In genomic region chr4:86117781-86118302, GRCh38 we compare ENCODE assay signal across 17 cellular contexts.
A peak's percentile ranks its signal among the peaks of the same experiment; 100 is the strongest.
DNase-seq lines count a peak whose midpoint lies in the region; ATAC-seq, FAIRE-seq and TF ChIP-seq lines count a peak whose summit lies in the region.
"Had no signal": no experiment of that assay in that cellular context is flagged by ENCODE, and none has a peak within 500 bp of the region (broad histone marks: within the 10 kb centered on the region; RNA-seq: fewer than 3 reads in every experiment).

No MANE protein-coding gene starts in this region.

- CTCF ChIA-PET in A549 (lab: Yijun Ruan, JAX) = interaction anchor here (1.1 kb wide), 1 partner anchor 9 kb away, joined by 4 read pairs; no protein-coding TSS in a partner anchor

- no peak for FAIRE-seq in A549 (lab: Jason Lieb, UNC)

- no peaks in the 10 kb centered on the region for H3K9me3 ChIP-seq in A549
- H3K9me3 ChIP-seq in hepatocyte (ENCODE audit: low read depth) = no peaks in the 10 kb centered on the region

- TF ChIP-seq RAD21 in A549 (conservative IDR thresholded peaks at IDR 0.05 in 1 of 2, IDR thresholded peaks at IDR 0.05 in 1 of 2) = no peak

- 10% methylated on average over 2 of the region's 2 CpGs for WGBS in A549 (ENCODE audit: missing lambda C conversion rate)
- 68% methylated on average over 2 of the region's 2 CpGs for WGBS in hepatocyte (ENCODE audit: low lambda C conversion rate, missing lambda C conversion rate)

- H3K79me2 ChIP-seq in hepatocyte = no peaks in the 10 kb centered on the region

- H3K4me3 ChIP-seq in A549 = no peak overlapping the region
- no peak overlapping the region for H3K4me3 ChIP-seq in hepatocyte
- H3K4me3 ChIP-seq: SK-N-MC had no signal

- TF ChIP-seq CTCF in A549 (IDR thresholded peaks at IDR 0.05) (no peak), hepatocyte (IDR thresholded peaks at IDR 0.05; ENCODE audit: poor library complexity) (no peak)

- H3K27ac Mint-ChIP-seq in activated naive CD4-positive, alpha-beta T cell treated with anti-CD3 and anti-CD28 coated beads, Interleukin-2, amount 50 U/mL, for 72 hours = no peak overlapping the region
- H3K27ac Mint-ChIP-seq: activated T-cell treated with anti-CD3 and anti-CD28 coated beads, Interleukin-2, amount 50 U/mL, for 24 hours; stimulated activated naive B cell treated with anti-CD40 and anti-IgM and Interleukin-4, amounts not matched to agents 10 μg/mL and 1 μg/mL and 100 μg/mL, for 72 hours had no signal

- peak in 1 of 2 experiments; percentile 41; a peak in 1 of 5 replicates for TF ChIP-seq EP300 in A549 (IDR thresholded peaks at IDR 0.05)

- peaks cover 5 to 6% of the 10 kb centered on the region in 2 donors for H3K9me3 Mint-ChIP-seq in activated naive CD4-positive, alpha-beta T cell treated with anti-CD3 and anti-CD28 coated beads, Interleukin-2, amount 50 U/mL, for 72 hours

- H3K36me3 Mint-ChIP-seq in activated naive CD4-positive, alpha-beta T cell treated with anti-CD3 and anti-CD28 coated beads, Interleukin-2, amount 50 U/mL, for 72 hours = no peaks in the 10 kb centered on the region
- H3K36me3 Mint-ChIP-seq: stimulated activated naive B cell treated with anti-CD40 and anti-IgM and Interleukin-4, amounts not matched to agents 10 μg/mL and 1 μg/mL and 100 μg/mL, for 72 hours had no signal

- ATAC-seq in A549 (peak; percentile 80 to 97), HG02981 (IDR thresholded peaks at IDR 0.05; ENCODE audit: unreplicated experiment) (no peak), GM19397 (IDR thresholded peaks at IDR 0.05; ENCODE audit: unreplicated experiment) (no peak)
- ATAC-seq in activated naive CD4-positive, alpha-beta T cell treated with anti-CD3 and anti-CD28 coated beads, Interleukin-2, amount 50 U/mL, for 72 hours = no peak
- ATAC-seq: stimulated activated naive B cell treated with anti-CD40 and anti-IgM and Interleukin-4, amounts not matched to agents 10 μg/mL and 1 μg/mL and 100 μg/mL, for 72 hours had no signal

- peak overlapping the region; percentile 56; a peak in 5 of 6 replicates for H3K27ac ChIP-seq in A549
- H3K27ac ChIP-seq in hepatocyte = no peak overlapping the region
- H3K27ac ChIP-seq: SK-N-MC had no signal

- POLR2A ChIA-PET in A549 (lab: Yijun Ruan, JAX) = no interaction called here

- no peaks in the 10 kb centered on the region for H3K9me2 ChIP-seq in hepatocyte (replicated peaks; ENCODE audit: insufficient read depth)

- no peaks in the 10 kb centered on the region for H4K20me1 ChIP-seq in hepatocyte (ENCODE audit: insufficient read depth, poor library complexity, severe bottlenecking)

- no peak overlapping the region for H2AFZ ChIP-seq in hepatocyte

- TF ChIP-seq POLR2A in A549 (IDR thresholded peaks at IDR 0.05; ENCODE audit: low read length) = no peak

- DNase-seq in A549 (ENCODE audit: low read depth in 1 of 2, low spot score in 1 of 2) = peak in 1 of 2 experiments; percentile 67
- DNase-seq in GOT3 (lab: John Stamatoyannopoulos, UW) = peak; percentile 12
- DNase-seq in astrocyte of the hippocampus (ENCODE audit: low read depth, low spot score) = peak; percentile 89
- peak; percentile 7 for DNase-seq in hepatocyte (ENCODE audit: low spot score)
- no peak for DNase-seq in DMS153 (lab: John Stamatoyannopoulos, UW)
- DNase-seq in activated naive CD4-positive, alpha-beta T cell treated with anti-CD3 and anti-CD28 coated beads, Interleukin-2, amount 50 U/mL, for 72 hours (ENCODE audit: low spot score in 2 of 2) = no peak
- DNase-seq: activated CD4-positive, CD25-positive, alpha-beta regulatory T cell treated with anti-CD3 and anti-CD28 coated beads, Interleukin-2, amount 50 U/mL, for 72 hours; activated T-cell treated with anti-CD3 and anti-CD28 coated beads, Interleukin-2, amount 50 U/mL, for 24 hours; AML-193; anterior cingulate cortex; H7; NCI-H1694 treated with DMSO at 0.1 percent for 48 hours; stimulated activated CD4-positive, alpha-beta T cell treated with anti-CD3 and anti-CD28 coated beads, Interleukin-4, amount 100 ng/mL, for 1 hour; stimulated activated naive B cell treated with anti-CD40 and anti-IgM and Interleukin-4, amounts not matched to agents 10 μg/mL and 1 μg/mL and 100 μg/mL, for 72 hours had no signal

- H3K4me2 ChIP-seq in A549 (peak overlapping the region; percentile 41), hepatocyte (no peak overlapping the region)

- H3K36me3 ChIP-seq in hepatocyte (replicated peaks; ENCODE audit: insufficient read depth, low read depth) = no peaks in the 10 kb centered on the region

- no peaks in the 10 kb centered on the region for H3K27me3 ChIP-seq in hepatocyte

- peaks cover 17% of the 10 kb centered on the region; the same call in 2 of the 3 replicates for H3K4me1 ChIP-seq in A549
- H3K4me1 ChIP-seq in hepatocyte (ENCODE audit: insufficient read depth) = no peaks in the 10 kb centered on the region

TF ChIP-seq in A549, 52 proteins besides CTCF, POLR2A, EP300 and RAD21:
- no peak for TF ChIP-seq MAX (IDR thresholded peaks at IDR 0.05)
- TF ChIP-seq GATA3 (IDR thresholded peaks at IDR 0.05; ENCODE audit: borderline replicate concordance) = peak; percentile 37; the same call in 1 of the 2 replicates
- no peak for TF ChIP-seq RARB (CRISPR knock-in tag; IDR thresholded peaks at IDR 0.05)
- no peak for TF ChIP-seq HOXA7 (CRISPR knock-in tag; IDR thresholded peaks at IDR 0.05)
- TF ChIP-seq JUNB (IDR thresholded peaks at IDR 0.05) = peak; percentile 34
- no peak for TF ChIP-seq BCL3 (IDR thresholded peaks at IDR 0.05)
- no peak for TF ChIP-seq E2F6 (IDR thresholded peaks at IDR 0.05; ENCODE audit: borderline replicate concordance, low read depth)
- no peak for TF ChIP-seq NFE2L2 (conservative IDR thresholded peaks at IDR 0.05; ENCODE audit: low read length)
- 0 out of 4 replicates have a peak, but pooled peaks of 1 of the 2 experiments have one; percentile 14 for TF ChIP-seq CEBPB (IDR thresholded peaks at IDR 0.05)
- TF ChIP-seq KDM1A (IDR thresholded peaks at IDR 0.05; ENCODE audit: low read depth) = no peak
- no peak for TF ChIP-seq FOSL2 (IDR thresholded peaks at IDR 0.05)
- TF ChIP-seq FOSL2 (CRISPR knock-in tag; IDR thresholded peaks at IDR 0.05) = peak; percentile 54; the same call in 1 of the 2 replicates
- no peak for TF ChIP-seq MYC (IDR thresholded peaks at IDR 0.05; ENCODE audit: borderline replicate concordance, low read length)
- no peak for TF ChIP-seq EHF (CRISPR knock-in tag; IDR thresholded peaks at IDR 0.05)
- TF ChIP-seq RFX5 (IDR thresholded peaks at IDR 0.05) = no peak
- TF ChIP-seq HOXB5 (CRISPR knock-in tag; IDR thresholded peaks at IDR 0.05) = no peak
- TF ChIP-seq BHLHE40 (IDR thresholded peaks at IDR 0.05; ENCODE audit: low read depth, low read length) = no peak
TF ChIP-seq in A549: peak in this region for 4.

Comparison
In these comparisons a context has a peak if more than half of its experiments do, and no peak if none do; other contexts are left out.
1. ATAC-seq: peak in A549 (2 of 2); none in activated naive CD4-positive, alpha-beta T cell treated with anti-CD3 and anti-CD28 coated beads, Interleukin-2, amount 50 U/mL, for 72 hours (0 of 2), HG02981 (single experiment) and GM19397 (single experiment).
2. DNase-seq: peak in GOT3 (single experiment), astrocyte of the hippocampus (single experiment) and hepatocyte (single experiment); none in DMS153 (single experiment) and activated naive CD4-positive, alpha-beta T cell treated with anti-CD3 and anti-CD28 coated beads, Interleukin-2, amount 50 U/mL, for 72 hours (0 of 2).